In genomic region chr19:46872967-46873366, GRCh38 we compare ENCODE assay signal across 3 cellular contexts.
TF ChIP-seq lines count a peak whose summit lies in the region.

No MANE protein-coding gene starts in this region.

TF ChIP-seq in GM23338, 12 proteins besides CTCF, POLR2A, EP300 and RAD21 (continued from another document):
- TF ChIP-seq REST (IDR thresholded peaks at IDR 0.05; ENCODE audit: unreplicated experiment) (no peak), CREB1 (CRISPR knock-in tag; IDR thresholded peaks at IDR 0.05; ENCODE audit: low read depth) (no peak), ETS1 (IDR thresholded peaks at IDR 0.05) (no peak), STAT1 (IDR thresholded peaks at IDR 0.05; ENCODE audit: unreplicated experiment) (no peak), ZNF331 (CRISPR knock-in tag; IDR thresholded peaks at IDR 0.05; ENCODE audit: low read depth) (no peak), POLR2AphosphoS5 (IDR thresholded peaks at IDR 0.05; ENCODE audit: low read depth) (no peak), JUNB (IDR thresholded peaks at IDR 0.05; ENCODE audit: unreplicated experiment) (no peak), EZH2 (IDR thresholded peaks at IDR 0.05; ENCODE audit: low read depth, unreplicated experiment) (no peak), ZNF114 (CRISPR knock-in tag; IDR thresholded peaks at IDR 0.05) (no peak)

TF ChIP-seq in WTC11, 78 proteins besides CTCF, POLR2A, EP300 and RAD21 (continued from another document):
- TF ChIP-seq RORB (CRISPR knock-in tag; IDR thresholded peaks at IDR 0.05): no peak
- no peak for TF ChIP-seq E2F1 (CRISPR knock-in tag; IDR thresholded peaks at IDR 0.05)

TF ChIP-seq in liver, 16 proteins besides CTCF, POLR2A, EP300 and RAD21 (continued from another document):
- TF ChIP-seq ZBTB33 (IDR thresholded peaks at IDR 0.05) (no peak), RXRA (IDR thresholded peaks at IDR 0.05) (peak in 1 of 2 donors; percentile 39), FOXA1 (IDR thresholded peaks at IDR 0.05) (no peak), YY1 (IDR thresholded peaks at IDR 0.05) (peak; percentile 25), HNF4G (IDR thresholded peaks at IDR 0.05) (no peak), REST (IDR thresholded peaks at IDR 0.05) (no peak), GABPA (IDR thresholded peaks at IDR 0.05 in 1 of 2, conservative IDR thresholded peaks at IDR 0.05 in 1 of 2) (no peak), TAF1 (conservative IDR thresholded peaks at IDR 0.05) (no peak), FOXA2 (IDR thresholded peaks at IDR 0.05) (peak; percentile 18), HNF4A (conservative IDR thresholded peaks at IDR 0.05) (peak; percentile 56 to 64), NR2F2 (IDR thresholded peaks at IDR 0.05) (no peak), SP1 (IDR thresholded peaks at IDR 0.05) (peak; percentile 13), MAX (IDR thresholded peaks at IDR 0.05) (peak; percentile 12)
